Comparison of ENCODE assay signal across 8 cellular contexts in the genomic region with DNA sequence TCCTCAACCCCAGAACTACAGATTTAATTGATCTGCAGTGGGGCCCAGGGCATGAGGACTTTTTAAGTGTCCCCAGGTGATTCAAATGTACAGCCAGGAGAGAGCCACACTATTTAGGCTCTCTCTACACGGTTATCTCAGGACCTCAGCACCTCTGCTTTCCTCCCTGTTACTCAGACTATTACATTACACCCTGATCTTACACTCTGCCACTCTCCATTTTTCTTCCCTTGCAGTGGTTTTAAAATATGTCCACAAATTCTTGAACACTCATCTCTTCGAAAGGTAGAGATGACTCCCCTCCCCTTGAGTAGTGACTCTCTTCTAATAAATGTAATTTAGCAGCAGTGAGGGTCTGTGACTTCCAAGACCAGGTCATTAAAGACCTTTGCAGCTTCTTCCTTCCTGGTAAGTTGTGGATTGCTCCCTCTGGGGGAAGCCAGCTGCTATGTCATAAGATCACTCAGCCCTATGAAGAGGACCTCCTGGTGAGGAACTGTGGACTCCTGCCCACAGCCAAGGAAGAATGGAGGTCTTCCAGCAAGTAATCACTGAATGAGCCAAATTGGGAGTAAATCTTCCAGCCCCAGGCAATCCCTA.
A peak's percentile ranks its signal among the peaks of the same experiment; 100 is the strongest.
DNase-seq lines count a peak whose midpoint lies in the region; ATAC-seq and TF ChIP-seq lines count a peak whose summit lies in the region.

No MANE protein-coding gene starts in this region.

- no peaks in the 10 kb centered on the region for H3K36me3 Mint-ChIP-seq in HFFc6 (ENCODE audit: low read depth)
- no peaks in the 10 kb centered on the region for H3K36me3 Mint-ChIP-seq in dendritic cell treated with granulocyte-macrophage colony-stimulating factor and Interleukin-4, amounts not matched to agents 40 ng/mL and 50 ng/mL, for 4 days (ENCODE audit: low read depth)
- H3K36me3 Mint-ChIP-seq in naive thymus-derived CD4-positive, alpha-beta T cell, result peaks cover 0 to 4% (median 0%) of the 10 kb centered on the region in 5 donors
- no peaks in the 10 kb centered on the region for H3K36me3 Mint-ChIP-seq in activated T-helper 2 cell treated with anti-CD3 and anti-CD28 coated beads, Interferon-gamma antibody, Interleukin-2, Interleukin-4, amounts not matched to agents 10 μg/mL and 5 μg/mL and 100 μg/mL, durations not matched to agents 14 hours and 24 hours and 36 hours (ENCODE audit: low read depth)

- H3K36me3 ChIP-seq in OCI-LY3 (replicated peaks; ENCODE audit: low read depth, low read length), result no peaks in the 10 kb centered on the region
- H3K36me3 ChIP-seq in naive thymus-derived CD4-positive, alpha-beta T cell (ENCODE audit: control insufficient read depth in 2 of 3, insufficient read depth in 3 of 3, low read length in 3 of 3), result no peaks in the 10 kb centered on the region

- H3K4me1 Mint-ChIP-seq in HFFc6 (ENCODE audit: low read depth), result 0 out of 2 replicates have a peak, but pooled peaks cover 5% of the 10 kb centered on the region
- H3K4me1 Mint-ChIP-seq in dendritic cell treated with granulocyte-macrophage colony-stimulating factor and Interleukin-4, amounts not matched to agents 40 ng/mL and 50 ng/mL, for 4 days (ENCODE audit: low read depth), result peaks cover 11% of the 10 kb centered on the region
- peaks cover 4 to 12% (median 8%) of the 10 kb centered on the region in 7 donors for H3K4me1 Mint-ChIP-seq in naive thymus-derived CD4-positive, alpha-beta T cell
- peaks cover 9% of the 10 kb centered on the region for H3K4me1 Mint-ChIP-seq in activated T-helper 2 cell treated with anti-CD3 and anti-CD28 coated beads, Interferon-gamma antibody, Interleukin-2, Interleukin-4, amounts not matched to agents 10 μg/mL and 5 μg/mL and 100 μg/mL, durations not matched to agents 14 hours and 24 hours and 36 hours (ENCODE audit: low read depth)

- no peak overlapping the region for H3K27ac Mint-ChIP-seq in HFFc6
- H3K27ac Mint-ChIP-seq in dendritic cell treated with granulocyte-macrophage colony-stimulating factor and Interleukin-4, amounts not matched to agents 40 ng/mL and 50 ng/mL, for 4 days, result peak overlapping the region; percentile 33
- H3K27ac Mint-ChIP-seq in naive thymus-derived CD4-positive, alpha-beta T cell, result peak overlapping the region in 4 of 9 donors; percentile 1 to 51 (median 6)
- H3K27ac Mint-ChIP-seq in activated T-helper 2 cell treated with anti-CD3 and anti-CD28 coated beads, Interferon-gamma antibody, Interleukin-2, Interleukin-4, amounts not matched to agents 10 μg/mL and 5 μg/mL and 100 μg/mL, durations not matched to agents 14 hours and 24 hours and 36 hours, result no peak overlapping the region

- H3K27me3 Mint-ChIP-seq in HFFc6 (ENCODE audit: insufficient read depth), result peaks cover 2% of the 10 kb centered on the region; the same call in 1 of the 2 replicates
- H3K27me3 Mint-ChIP-seq in dendritic cell treated with granulocyte-macrophage colony-stimulating factor and Interleukin-4, amounts not matched to agents 40 ng/mL and 50 ng/mL, for 4 days, result no peaks in the 10 kb centered on the region
- H3K27me3 Mint-ChIP-seq in naive thymus-derived CD4-positive, alpha-beta T cell, result peaks cover 0 to 3% (median 0%) of the 10 kb centered on the region in 5 donors
- peaks cover 12% of the 10 kb centered on the region for H3K27me3 Mint-ChIP-seq in activated T-helper 2 cell treated with anti-CD3 and anti-CD28 coated beads, Interferon-gamma antibody, Interleukin-2, Interleukin-4, amounts not matched to agents 10 μg/mL and 5 μg/mL and 100 μg/mL, durations not matched to agents 14 hours and 24 hours and 36 hours (ENCODE audit: low read depth)

- H3K4me1 ChIP-seq in OCI-LY3 (ENCODE audit: low read length), result no peaks in the 10 kb centered on the region
- H3K4me1 ChIP-seq in naive thymus-derived CD4-positive, alpha-beta T cell (ENCODE audit: control insufficient read depth in 2 of 2, insufficient read depth in 2 of 2, low read length in 2 of 2), result peaks cover 0 to 8% of the 10 kb centered on the region in 2 donors

- H3K4me3 Mint-ChIP-seq in HFFc6, result no peak overlapping the region
- H3K4me3 Mint-ChIP-seq in dendritic cell treated with granulocyte-macrophage colony-stimulating factor and Interleukin-4, amounts not matched to agents 40 ng/mL and 50 ng/mL, for 4 days, result no peak overlapping the region
- no peak overlapping the region for H3K4me3 Mint-ChIP-seq in naive thymus-derived CD4-positive, alpha-beta T cell
- H3K4me3 Mint-ChIP-seq in activated T-helper 2 cell treated with anti-CD3 and anti-CD28 coated beads, Interferon-gamma antibody, Interleukin-2, Interleukin-4, amounts not matched to agents 10 μg/mL and 5 μg/mL and 100 μg/mL, durations not matched to agents 14 hours and 24 hours and 36 hours (ENCODE audit: low read depth), result no peak overlapping the region

- no peak overlapping the region for H3K9ac ChIP-seq in OCI-LY3 (ENCODE audit: low read length)

- peak; percentile 79 for TF ChIP-seq CTCF in HFFc6 (IDR thresholded peaks at IDR 0.05)
- TF ChIP-seq CTCF in OCI-LY3 (IDR thresholded peaks at IDR 0.05; ENCODE audit: low read depth, low read length), result peak; percentile 47

- ATAC-seq in Right ventricle myocardium inferior, result peak; percentile 65
- ATAC-seq in naive thymus-derived CD4-positive, alpha-beta T cell, result peak; percentile 87

- H3K9me3 ChIP-seq in OCI-LY3 (ENCODE audit: insufficient read depth, low read length), result no peaks in the 10 kb centered on the region
- H3K9me3 ChIP-seq in naive thymus-derived CD4-positive, alpha-beta T cell (ENCODE audit: control insufficient read depth in 2 of 3, low read length in 3 of 3), result no peaks in the 10 kb centered on the region

- H4K20me1 ChIP-seq in OCI-LY3 (ENCODE audit: insufficient read depth, low read length), result no peaks in the 10 kb centered on the region

- H3K4me2 ChIP-seq in OCI-LY3 (ENCODE audit: low read length), result no peak overlapping the region

- POLR2A ChIA-PET in naive thymus-derived CD4-positive, alpha-beta T cell (lab: Charles Lee), result interaction anchor here (1.0 to 3.5 kb wide), 3 partner anchors 9 to 87 kb away, joined by 3 to 24 read pairs (median 16); a partner anchor contains a TSS

- CTCF ChIA-PET in naive thymus-derived CD4-positive, alpha-beta T cell (lab: Charles Lee), result interaction anchor here (0.6 to 2.6 kb wide), 14 partner anchors 13 to 412 kb away, joined by 3 to 20 read pairs (median 4); a partner anchor contains a TSS

- H3K9me3 Mint-ChIP-seq in HFFc6, result no peaks in the 10 kb centered on the region
- H3K9me3 Mint-ChIP-seq in dendritic cell treated with granulocyte-macrophage colony-stimulating factor and Interleukin-4, amounts not matched to agents 40 ng/mL and 50 ng/mL, for 4 days, result no peaks in the 10 kb centered on the region
- H3K9me3 Mint-ChIP-seq in naive thymus-derived CD4-positive, alpha-beta T cell, result no peaks in the 10 kb centered on the region
- H3K9me3 Mint-ChIP-seq in activated T-helper 2 cell treated with anti-CD3 and anti-CD28 coated beads, Interferon-gamma antibody, Interleukin-2, Interleukin-4, amounts not matched to agents 10 μg/mL and 5 μg/mL and 100 μg/mL, durations not matched to agents 14 hours and 24 hours and 36 hours, result no peaks in the 10 kb centered on the region

- no peaks in the 10 kb centered on the region for H3K79me2 ChIP-seq in OCI-LY3 (ENCODE audit: low read length)

- H2AFZ ChIP-seq in OCI-LY3 (ENCODE audit: low read depth, low read length), result peak overlapping the region; percentile 11; the same call in 1 of the 2 replicates

- intact Hi-C loops in Right ventricle myocardium inferior (cut with DNase I) (no loop called here), cardiac septum (cut with DNase I) (no loop called here)
- intact Hi-C loops in dendritic cell treated with granulocyte-macrophage colony-stimulating factor and Interleukin-4, amounts not matched to agents 40 ng/mL and 50 ng/mL, for 4 days (cut with micrococcal nuclease), result loop anchor here (5.0 kb wide), 1 partner anchor 331 kb away; no protein-coding TSS in a partner anchor
- intact Hi-C loops in naive thymus-derived CD4-positive, alpha-beta T cell (cut with micrococcal nuclease), result loop anchor here (1.0 to 5.0 kb wide), 10 partner anchors 13 to 413 kb away; a partner anchor contains a TSS
- intact Hi-C loops in activated T-helper 2 cell treated with anti-CD3 and anti-CD28 coated beads, Interferon-gamma antibody, Interleukin-2, Interleukin-4, amounts not matched to agents 10 μg/mL and 5 μg/mL and 100 μg/mL, durations not matched to agents 14 hours and 24 hours and 36 hours (cut with micrococcal nuclease), result loop anchor here (5.0 kb wide), 1 partner anchor 331 kb away; no protein-coding TSS in a partner anchor

- H3K27ac ChIP-seq in OCI-LY3 (ENCODE audit: low read length), result no peak overlapping the region
- H3K27ac ChIP-seq in naive thymus-derived CD4-positive, alpha-beta T cell (ENCODE audit: low read depth, low read length), result no peak overlapping the region

- H3K4me3 ChIP-seq in OCI-LY3 (ENCODE audit: low read length), result no peak overlapping the region
- no peak overlapping the region for H3K4me3 ChIP-seq in naive thymus-derived CD4-positive, alpha-beta T cell (ENCODE audit: low read length)

- no peaks in the 10 kb centered on the region for H3K27me3 ChIP-seq in OCI-LY3 (ENCODE audit: low read depth, low read length)
- no peaks in the 10 kb centered on the region for H3K27me3 ChIP-seq in naive thymus-derived CD4-positive, alpha-beta T cell (ENCODE audit: control insufficient read depth in 2 of 2, insufficient read depth in 2 of 2, low read length in 2 of 2)

- DNase-seq in Right ventricle myocardium inferior (ENCODE audit: missing footprints), result no peak
- no peak for DNase-seq in cardiac septum (ENCODE audit: low spot score)
- DNase-seq in HFFc6, result peak; percentile 21
- DNase-seq in naive thymus-derived CD4-positive, alpha-beta T cell, result peak in 6 of 9 donors; percentile 24 to 50 (median 41)
- DNase-seq in cerebellar nuclear complex (lab: John Stamatoyannopoulos, UW), result no peak
- no peak for DNase-seq in activated T-helper 2 cell treated with anti-CD3 and anti-CD28 coated beads, Interferon-gamma antibody, Interleukin-2, Interleukin-4, amounts not matched to agents 10 μg/mL and 5 μg/mL and 100 μg/mL, durations not matched to agents 14 hours and 24 hours and 36 hours (ENCODE audit: low spot score)

Comparison
In these comparisons a context has a peak if more than half of its experiments do, and no peak if none do; other contexts are left out.
1. DNase-seq: peak in HFFc6 (single experiment) and naive thymus-derived CD4-positive, alpha-beta T cell (6 of 9); none in Right ventricle myocardium inferior (single experiment), cardiac septum (single experiment), cerebellar nuclear complex (0 of 2) and activated T-helper 2 cell treated with anti-CD3 and anti-CD28 coated beads, Interferon-gamma antibody, Interleukin-2, Interleukin-4, amounts not matched to agents 10 μg/mL and 5 μg/mL and 100 μg/mL, durations not matched to agents 14 hours and 24 hours and 36 hours (single experiment).
2. intact Hi-C loops: an anchor here in dendritic cell treated with granulocyte-macrophage colony-stimulating factor and Interleukin-4, amounts not matched to agents 40 ng/mL and 50 ng/mL, for 4 days (5.0 kb wide), naive thymus-derived CD4-positive, alpha-beta T cell (1.0 to 5.0 kb wide) and activated T-helper 2 cell treated with anti-CD3 and anti-CD28 coated beads, Interferon-gamma antibody, Interleukin-2, Interleukin-4, amounts not matched to agents 10 μg/mL and 5 μg/mL and 100 μg/mL, durations not matched to agents 14 hours and 24 hours and 36 hours (5.0 kb wide); none called in Right ventricle myocardium inferior and cardiac septum.